1 cellular context compared by ENCODE assay signal in the genomic region with DNA sequence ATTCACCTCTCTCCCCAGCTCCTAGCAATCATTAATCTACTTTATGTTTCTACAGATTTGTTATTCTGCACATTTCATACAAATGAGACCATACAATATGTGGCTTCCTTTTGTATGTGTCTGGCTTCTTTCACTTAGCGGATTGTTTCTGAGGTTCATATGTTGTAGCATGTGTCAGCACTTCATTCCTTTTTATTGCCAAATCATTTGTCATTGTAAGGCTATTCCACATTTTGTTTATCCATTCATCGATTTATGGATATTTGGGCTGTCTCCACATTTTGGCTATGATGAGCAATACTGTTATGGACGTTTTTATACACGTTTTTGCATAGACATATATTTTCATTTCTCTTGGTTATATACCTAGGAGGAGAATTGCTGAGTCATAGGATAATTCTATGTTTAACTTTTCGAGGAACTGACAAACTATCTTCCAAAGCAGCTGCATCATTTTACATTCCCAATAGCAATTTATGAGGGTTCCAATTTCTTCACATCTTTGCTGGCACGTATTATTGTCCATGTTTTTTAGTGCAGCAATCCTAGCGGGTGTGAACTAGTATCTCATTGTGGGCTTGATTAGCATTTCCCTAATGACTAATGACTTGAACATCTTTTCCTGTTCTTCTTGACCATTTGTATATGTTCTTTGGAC.
TF ChIP-seq lines count a peak whose summit lies in the region.

No MANE protein-coding gene starts in this region.

TF ChIP-seq in K562, 482 proteins besides CTCF, POLR2A, EP300 and RAD21 (continued from another document and continues in another):
- no peak for TF ChIP-seq SFPQ (IDR thresholded peaks at IDR 0.05; ENCODE audit: low read depth, low read length)
- TF ChIP-seq HDAC3 (IDR thresholded peaks at IDR 0.05; ENCODE audit: borderline replicate concordance, partially characterized antibody) = no peak
- TF ChIP-seq PTTG1 (tag; IDR thresholded peaks at IDR 0.05; ENCODE audit: low read depth) = no peak
- peak; percentile 98 for TF ChIP-seq C11orf30 (IDR thresholded peaks at IDR 0.05; ENCODE audit: low read depth)
- TF ChIP-seq ATF7 (IDR thresholded peaks at IDR 0.05) = no peak
- TF ChIP-seq, protein P1, sequence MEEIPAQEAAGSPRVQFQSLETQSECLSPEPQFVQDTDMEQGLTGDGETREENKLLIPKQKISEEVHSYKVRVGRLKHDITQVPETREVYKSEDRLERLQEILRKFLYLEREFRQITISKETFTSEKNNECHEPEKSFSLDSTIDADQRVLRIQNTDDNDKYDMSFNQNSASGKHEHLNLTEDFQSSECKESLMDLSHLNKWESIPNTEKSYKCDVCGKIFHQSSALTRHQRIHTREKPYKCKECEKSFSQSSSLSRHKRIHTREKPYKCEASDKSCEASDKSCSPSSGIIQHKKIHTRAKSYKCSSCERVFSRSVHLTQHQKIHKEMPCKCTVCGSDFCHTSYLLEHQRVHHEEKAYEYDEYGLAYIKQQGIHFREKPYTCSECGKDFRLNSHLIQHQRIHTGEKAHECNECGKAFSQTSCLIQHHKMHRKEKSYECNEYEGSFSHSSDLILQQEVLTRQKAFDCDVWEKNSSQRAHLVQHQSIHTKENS (CRISPR knock-in tag; IDR thresholded peaks at IDR 0.05) = no peak
- TF ChIP-seq, protein P2, sequence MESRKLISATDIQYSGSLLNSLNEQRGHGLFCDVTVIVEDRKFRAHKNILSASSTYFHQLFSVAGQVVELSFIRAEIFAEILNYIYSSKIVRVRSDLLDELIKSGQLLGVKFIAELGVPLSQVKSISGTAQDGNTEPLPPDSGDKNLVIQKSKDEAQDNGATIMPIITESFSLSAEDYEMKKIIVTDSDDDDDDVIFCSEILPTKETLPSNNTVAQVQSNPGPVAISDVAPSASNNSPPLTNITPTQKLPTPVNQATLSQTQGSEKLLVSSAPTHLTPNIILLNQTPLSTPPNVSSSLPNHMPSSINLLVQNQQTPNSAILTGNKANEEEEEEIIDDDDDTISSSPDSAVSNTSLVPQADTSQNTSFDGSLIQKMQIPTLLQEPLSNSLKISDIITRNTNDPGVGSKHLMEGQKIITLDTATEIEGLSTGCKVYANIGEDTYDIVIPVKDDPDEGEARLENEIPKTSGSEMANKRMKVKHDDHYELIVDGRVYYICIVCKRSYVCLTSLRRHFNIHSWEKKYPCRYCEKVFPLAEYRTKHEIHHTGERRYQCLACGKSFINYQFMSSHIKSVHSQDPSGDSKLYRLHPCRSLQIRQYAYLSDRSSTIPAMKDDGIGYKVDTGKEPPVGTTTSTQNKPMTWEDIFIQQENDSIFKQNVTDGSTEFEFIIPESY (CRISPR knock-in tag; IDR thresholded peaks at IDR 0.05) = 0 out of 2 replicates have a peak, but pooled peaks have one; percentile 67
- peak; percentile 59; the same call in 1 of the 2 replicates for TF ChIP-seq SMARCC2 (IDR thresholded peaks at IDR 0.05; ENCODE audit: low read depth)
- TF ChIP-seq MAZ (CRISPR knock-in tag; conservative IDR thresholded peaks at IDR 0.05 in 1 of 2, IDR thresholded peaks at IDR 0.05 in 1 of 2) = no peak
- TF ChIP-seq PPARD (CRISPR knock-in tag; IDR thresholded peaks at IDR 0.05) = no peak
- TF ChIP-seq, protein P3, sequence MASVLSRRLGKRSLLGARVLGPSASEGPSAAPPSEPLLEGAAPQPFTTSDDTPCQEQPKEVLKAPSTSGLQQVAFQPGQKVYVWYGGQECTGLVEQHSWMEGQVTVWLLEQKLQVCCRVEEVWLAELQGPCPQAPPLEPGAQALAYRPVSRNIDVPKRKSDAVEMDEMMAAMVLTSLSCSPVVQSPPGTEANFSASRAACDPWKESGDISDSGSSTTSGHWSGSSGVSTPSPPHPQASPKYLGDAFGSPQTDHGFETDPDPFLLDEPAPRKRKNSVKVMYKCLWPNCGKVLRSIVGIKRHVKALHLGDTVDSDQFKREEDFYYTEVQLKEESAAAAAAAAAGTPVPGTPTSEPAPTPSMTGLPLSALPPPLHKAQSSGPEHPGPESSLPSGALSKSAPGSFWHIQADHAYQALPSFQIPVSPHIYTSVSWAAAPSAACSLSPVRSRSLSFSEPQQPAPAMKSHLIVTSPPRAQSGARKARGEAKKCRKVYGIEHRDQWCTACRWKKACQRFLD (CRISPR knock-in tag; IDR thresholded peaks at IDR 0.05) = no peak
- no peak for TF ChIP-seq CTBP1 (IDR thresholded peaks at IDR 0.05; ENCODE audit: borderline replicate concordance)
- no peak for TF ChIP-seq CHD1 (IDR thresholded peaks at IDR 0.05; ENCODE audit: low read length)
- TF ChIP-seq, protein P4, sequence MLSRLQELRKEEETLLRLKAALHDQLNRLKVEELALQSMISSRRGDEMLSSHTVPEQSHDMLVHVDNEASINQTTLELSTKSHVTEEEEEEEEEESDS (CRISPR knock-in tag; IDR thresholded peaks at IDR 0.05) = no peak
- TF ChIP-seq MNT (conservative IDR thresholded peaks at IDR 0.05) = no peak
- peak; percentile 94 for TF ChIP-seq BACH1 (tag; IDR thresholded peaks at IDR 0.05)
- TF ChIP-seq FOXA1 (IDR thresholded peaks at IDR 0.05; ENCODE audit: borderline replicate concordance) = no peak
- no peak for TF ChIP-seq ZNF507 (tag; conservative IDR thresholded peaks at IDR 0.05)
- TF ChIP-seq JUN (IDR thresholded peaks at IDR 0.05; ENCODE audit: borderline replicate concordance, low read depth, low read length) = no peak
- no peak for TF ChIP-seq JUN (CRISPR knock-in tag; IDR thresholded peaks at IDR 0.05; ENCODE audit: borderline replicate concordance)
- no peak for TF ChIP-seq TEAD1 (CRISPR knock-in tag; IDR thresholded peaks at IDR 0.05)
- no peak for TF ChIP-seq POLR3A (IDR thresholded peaks at IDR 0.05; ENCODE audit: borderline replicate concordance, extremely low read depth, insufficient read depth, insufficient read length)
- no peak for TF ChIP-seq POLR2AphosphoS2 (IDR thresholded peaks at IDR 0.05; ENCODE audit: low read length)
- TF ChIP-seq ZNF584 (CRISPR knock-in tag; IDR thresholded peaks at IDR 0.05; ENCODE audit: low read depth) = no peak
- no peak for TF ChIP-seq ZNF780A (CRISPR knock-in tag; IDR thresholded peaks at IDR 0.05)
- no peak for TF ChIP-seq DNMT1 (IDR thresholded peaks at IDR 0.05)
- TF ChIP-seq, protein P5, sequence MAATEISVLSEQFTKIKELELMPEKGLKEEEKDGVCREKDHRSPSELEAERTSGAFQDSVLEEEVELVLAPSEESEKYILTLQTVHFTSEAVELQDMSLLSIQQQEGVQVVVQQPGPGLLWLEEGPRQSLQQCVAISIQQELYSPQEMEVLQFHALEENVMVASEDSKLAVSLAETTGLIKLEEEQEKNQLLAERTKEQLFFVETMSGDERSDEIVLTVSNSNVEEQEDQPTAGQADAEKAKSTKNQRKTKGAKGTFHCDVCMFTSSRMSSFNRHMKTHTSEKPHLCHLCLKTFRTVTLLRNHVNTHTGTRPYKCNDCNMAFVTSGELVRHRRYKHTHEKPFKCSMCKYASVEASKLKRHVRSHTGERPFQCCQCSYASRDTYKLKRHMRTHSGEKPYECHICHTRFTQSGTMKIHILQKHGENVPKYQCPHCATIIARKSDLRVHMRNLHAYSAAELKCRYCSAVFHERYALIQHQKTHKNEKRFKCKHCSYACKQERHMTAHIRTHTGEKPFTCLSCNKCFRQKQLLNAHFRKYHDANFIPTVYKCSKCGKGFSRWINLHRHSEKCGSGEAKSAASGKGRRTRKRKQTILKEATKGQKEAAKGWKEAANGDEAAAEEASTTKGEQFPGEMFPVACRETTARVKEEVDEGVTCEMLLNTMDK (IDR thresholded peaks at IDR 0.05; ENCODE audit: borderline replicate concordance, insufficient read depth, low read depth, low read length, poor library complexity, severe bottlenecking) = no peak
- TF ChIP-seq ZNF124 (CRISPR knock-in tag; IDR thresholded peaks at IDR 0.05) = no peak
- no peak for TF ChIP-seq MEF2A (IDR thresholded peaks at IDR 0.05; ENCODE audit: control insufficient read depth, low read depth, low read length)
- TF ChIP-seq, protein P6, sequence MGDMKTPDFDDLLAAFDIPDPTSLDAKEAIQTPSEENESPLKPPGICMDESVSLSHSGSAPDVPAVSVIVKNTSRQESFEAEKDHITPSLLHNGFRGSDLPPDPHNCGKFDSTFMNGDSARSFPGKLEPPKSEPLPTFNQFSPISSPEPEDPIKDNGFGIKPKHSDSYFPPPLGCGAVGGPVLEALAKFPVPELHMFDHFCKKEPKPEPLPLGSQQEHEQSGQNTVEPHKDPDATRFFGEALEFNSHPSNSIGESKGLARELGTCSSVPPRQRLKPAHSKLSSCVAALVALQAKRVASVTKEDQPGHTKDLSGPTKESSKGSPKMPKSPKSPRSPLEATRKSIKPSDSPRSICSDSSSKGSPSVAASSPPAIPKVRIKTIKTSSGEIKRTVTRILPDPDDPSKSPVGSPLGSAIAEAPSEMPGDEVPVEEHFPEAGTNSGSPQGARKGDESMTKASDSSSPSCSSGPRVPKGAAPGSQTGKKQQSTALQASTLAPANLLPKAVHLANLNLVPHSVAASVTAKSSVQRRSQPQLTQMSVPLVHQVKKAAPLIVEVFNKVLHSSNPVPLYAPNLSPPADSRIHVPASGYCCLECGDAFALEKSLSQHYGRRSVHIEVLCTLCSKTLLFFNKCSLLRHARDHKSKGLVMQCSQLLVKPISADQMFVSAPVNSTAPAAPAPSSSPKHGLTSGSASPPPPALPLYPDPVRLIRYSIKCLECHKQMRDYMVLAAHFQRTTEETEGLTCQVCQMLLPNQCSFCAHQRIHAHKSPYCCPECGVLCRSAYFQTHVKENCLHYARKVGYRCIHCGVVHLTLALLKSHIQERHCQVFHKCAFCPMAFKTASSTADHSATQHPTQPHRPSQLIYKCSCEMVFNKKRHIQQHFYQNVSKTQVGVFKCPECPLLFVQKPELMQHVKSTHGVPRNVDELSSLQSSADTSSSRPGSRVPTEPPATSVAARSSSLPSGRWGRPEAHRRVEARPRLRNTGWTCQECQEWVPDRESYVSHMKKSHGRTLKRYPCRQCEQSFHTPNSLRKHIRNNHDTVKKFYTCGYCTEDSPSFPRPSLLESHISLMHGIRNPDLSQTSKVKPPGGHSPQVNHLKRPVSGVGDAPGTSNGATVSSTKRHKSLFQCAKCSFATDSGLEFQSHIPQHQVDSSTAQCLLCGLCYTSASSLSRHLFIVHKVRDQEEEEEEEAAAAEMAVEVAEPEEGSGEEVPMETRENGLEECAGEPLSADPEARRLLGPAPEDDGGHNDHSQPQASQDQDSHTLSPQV (IDR thresholded peaks at IDR 0.05) = peak; percentile 72
- TF ChIP-seq HEY1 (CRISPR knock-in tag; IDR thresholded peaks at IDR 0.05; ENCODE audit: borderline replicate concordance) = no peak
- TF ChIP-seq PKNOX1 (IDR thresholded peaks at IDR 0.05) = no peak; the same call in 1 of the 2 replicates
- TF ChIP-seq, protein P7, sequence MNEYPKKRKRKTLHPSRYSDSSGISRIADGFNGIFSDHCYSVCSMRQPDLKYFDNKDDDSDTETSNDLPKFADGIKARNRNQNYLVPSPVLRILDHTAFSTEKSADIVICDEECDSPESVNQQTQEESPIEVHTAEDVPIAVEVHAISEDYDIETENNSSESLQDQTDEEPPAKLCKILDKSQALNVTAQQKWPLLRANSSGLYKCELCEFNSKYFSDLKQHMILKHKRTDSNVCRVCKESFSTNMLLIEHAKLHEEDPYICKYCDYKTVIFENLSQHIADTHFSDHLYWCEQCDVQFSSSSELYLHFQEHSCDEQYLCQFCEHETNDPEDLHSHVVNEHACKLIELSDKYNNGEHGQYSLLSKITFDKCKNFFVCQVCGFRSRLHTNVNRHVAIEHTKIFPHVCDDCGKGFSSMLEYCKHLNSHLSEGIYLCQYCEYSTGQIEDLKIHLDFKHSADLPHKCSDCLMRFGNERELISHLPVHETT (CRISPR knock-in tag; conservative IDR thresholded peaks at IDR 0.05 in 1 of 2, IDR thresholded peaks at IDR 0.05 in 1 of 2) = no peak
- peak; percentile 57 for TF ChIP-seq ATF3 (IDR thresholded peaks at IDR 0.05)
- no peak for TF ChIP-seq ATF3 (CRISPR knock-in tag; conservative IDR thresholded peaks at IDR 0.05)
- TF ChIP-seq ZNF668 (CRISPR knock-in tag; IDR thresholded peaks at IDR 0.05) = no peak
